ENCODE assay signal across 24 cellular contexts in the genomic region with DNA sequence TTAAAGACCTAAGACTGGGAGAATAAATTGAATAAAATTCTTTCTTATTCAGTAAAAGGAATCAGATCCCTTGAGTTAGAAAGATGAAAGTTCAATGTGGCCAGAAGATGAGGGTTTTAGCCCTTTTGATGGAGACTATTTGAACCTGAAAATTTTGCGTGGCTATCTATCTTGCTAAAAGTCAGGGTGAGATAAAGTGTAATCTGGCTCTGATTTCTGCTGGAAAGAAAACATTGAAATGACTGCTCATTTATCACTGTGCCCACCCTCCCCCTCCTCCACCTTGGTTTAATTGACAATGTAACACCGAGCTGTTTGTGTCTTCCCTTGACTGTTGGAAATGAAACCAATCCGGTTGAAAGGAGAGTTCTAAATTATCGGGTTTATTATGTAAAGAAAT. TPM values are rescaled to one million over a fixed set of nuclear protein-coding genes. Genes with fewer than 3 reads are reported as not detected.
"Had no signal": no experiment of that assay in that cellular context is flagged by ENCODE, and none has a peak within 500 bp of the region (broad histone marks: within the 10 kb centered on the region; RNA-seq: fewer than 3 reads in every experiment).

No MANE protein-coding gene starts in this region.

- H3K4me3 Mint-ChIP-seq: activated CD8-positive, alpha-beta T cell treated with anti-CD3 and anti-CD28 coated beads, Interleukin-2, amount 10 ng/mL, durations not matched to agents 7 days and 5 days; activated T-helper 1 cell treated with anti-CD3 and anti-CD28 coated beads, Interleukin-12 subunit alpha, Interleukin-12 subunit beta, Interleukin-2, Interleukin-4 antibody, amounts not matched to agents 30 ng/mL and 10 ng/mL and 1 ng/mL, durations not matched to agents 14 hours and 24 hours and 36 hours; natural killer cell treated with Interleukin-12 subunit alpha and Interleukin-12 subunit beta and Interleukin-15 and Interleukin-18, amount 100 ng/mL, for 72 hours; stimulated activated memory B cell treated with anti-CD40 and anti-IgM and Interleukin-4, amounts not matched to agents 10 μg/mL and 1 μg/mL and 100 μg/mL, for 72 hours had no signal

- H3K27ac Mint-ChIP-seq: activated CD8-positive, alpha-beta T cell treated with anti-CD3 and anti-CD28 coated beads, Interleukin-2, amount 10 ng/mL, durations not matched to agents 7 days and 5 days; activated T-helper 1 cell treated with anti-CD3 and anti-CD28 coated beads, Interleukin-12 subunit alpha, Interleukin-12 subunit beta, Interleukin-2, Interleukin-4 antibody, amounts not matched to agents 30 ng/mL and 10 ng/mL and 1 ng/mL, durations not matched to agents 14 hours and 24 hours and 36 hours; natural killer cell treated with Interleukin-12 subunit alpha and Interleukin-12 subunit beta and Interleukin-15 and Interleukin-18, amount 100 ng/mL, for 72 hours; stimulated activated memory B cell treated with anti-CD40 and anti-IgM and Interleukin-4, amounts not matched to agents 10 μg/mL and 1 μg/mL and 100 μg/mL, for 72 hours had no signal

- H3K4me2 ChIP-seq: smooth muscle cell had no signal

- H3K27ac ChIP-seq: foreskin keratinocyte, parathyroid adenoma, sigmoid colon, transverse colon, uterus, WERI-Rb-1 had no signal

- H2AFZ ChIP-seq: parathyroid adenoma had no signal

- ATAC-seq: activated CD8-positive, alpha-beta T cell treated with anti-CD3 and anti-CD28 coated beads, Interleukin-2, amount 10 ng/mL, durations not matched to agents 7 days and 5 days; foreskin keratinocyte; natural killer cell treated with Interleukin-12 subunit alpha and Interleukin-12 subunit beta and Interleukin-15 and Interleukin-18, amount 100 ng/mL, for 72 hours; stimulated activated memory B cell treated with anti-CD40 and anti-IgM and Interleukin-4, amounts not matched to agents 10 μg/mL and 1 μg/mL and 100 μg/mL, for 72 hours had no signal

- H3K79me2 ChIP-seq: parathyroid adenoma had no signal

- H3K9me3 ChIP-seq: transverse colon had no signal

- H3K36me3 ChIP-seq: sigmoid colon, transverse colon, uterus, WERI-Rb-1 had no signal

- DNase-seq: activated CD4-positive, alpha-beta T cell treated with anti-CD3 and anti-CD28 coated beads for 1 hour; activated CD4-positive, alpha-beta T cell treated with anti-CD3 and anti-CD28 coated beads, Interleukin-2, amount 50 U/mL, for 1 hour; activated CD8-positive, alpha-beta T cell treated with anti-CD3 and anti-CD28 coated beads, Interleukin-2, amount 10 ng/mL, durations not matched to agents 7 days and 5 days; activated gamma-delta T cell; activated naive CD4-positive, alpha-beta T cell treated with anti-CD3 and anti-CD28 coated beads, Interleukin-2, amount 50 U/mL, for 16 hours; aorta; central memory CD4-positive, alpha-beta T cell; dermis blood vessel endothelial cell; effector CD8-positive, alpha-beta T cell; midbrain; nucleus accumbens; sigmoid colon; stimulated activated CD4-positive, alpha-beta T cell treated with anti-CD3 and anti-CD28 coated beads, Interleukin-15, amount 100 ng/mL, for 24 hours; transverse colon; uterus; WERI-Rb-1 had no signal

- H3K9ac ChIP-seq: parathyroid adenoma had no signal

- H3K4me3 ChIP-seq: sigmoid colon, smooth muscle cell, transverse colon, uterus had no signal

- H3K9me3 Mint-ChIP-seq: activated T-helper 1 cell treated with anti-CD3 and anti-CD28 coated beads, Interleukin-12 subunit alpha, Interleukin-12 subunit beta, Interleukin-2, Interleukin-4 antibody, amounts not matched to agents 30 ng/mL and 10 ng/mL and 1 ng/mL, durations not matched to agents 14 hours and 24 hours and 36 hours had no signal

- H3K4me1 ChIP-seq: foreskin keratinocyte, parathyroid adenoma, sigmoid colon, transverse colon, uterus had no signal

RNA-seq across cellular contexts. Expression of a gene that starts 32.9 kb away (rescaled TPM):
- total RNA-seq: activated CD8-positive, alpha-beta T cell treated with anti-CD3 and anti-CD28 coated beads, Interleukin-2, amount 10 ng/mL, durations not matched to agents 7 days and 5 days; activated T-helper 1 cell treated with anti-CD3 and anti-CD28 coated beads, Interleukin-12 subunit alpha, Interleukin-12 subunit beta, Interleukin-2, Interleukin-4 antibody, amounts not matched to agents 30 ng/mL and 10 ng/mL and 1 ng/mL, durations not matched to agents 14 hours and 24 hours and 36 hours; dermis blood vessel endothelial cell; foreskin keratinocyte; natural killer cell treated with Interleukin-12 subunit alpha and Interleukin-12 subunit beta and Interleukin-15 and Interleukin-18, amount 100 ng/mL, for 72 hours; pulmonary artery endothelial cell; temporal lobe had no signal
